28 cellular contexts compared by ENCODE assay signal in genomic region chr12:29270446-29270845, GRCh38.
"Had no signal": no experiment of that assay in that cellular context is flagged by ENCODE, and none has a peak within 500 bp of the region (broad histone marks: within the 10 kb centered on the region; RNA-seq: fewer than 3 reads in every experiment).

No MANE protein-coding gene starts in this region.

- H3K4me3 Mint-ChIP-seq: mesothelial cell of epicardium; naive B cell; natural killer cell; nephron progenitor cell; neural progenitor cell; stimulated activated effector memory CD8-positive, alpha-beta T cell treated with anti-CD3 and anti-CD28 coated beads, Interleukin-12 subunit alpha, Interleukin-12 subunit beta, amount 100 ng/mL, for 72 hours; stimulated activated naive CD8-positive, alpha-beta T cell treated with anti-CD3 and anti-CD28 coated beads, Interleukin-15, amount 100 ng/mL, for 72 hours had no signal

- H3K36me3 ChIP-seq: lower lobe of right lung, neural progenitor cell had no signal

- H3K9ac ChIP-seq: neural progenitor cell, parathyroid adenoma had no signal

- H2AFZ ChIP-seq: hepatocyte, neural progenitor cell, parathyroid adenoma had no signal

- H3K36me3 Mint-ChIP-seq: mesothelial cell of epicardium; naive B cell; natural killer cell; neural progenitor cell; stimulated activated effector memory CD8-positive, alpha-beta T cell treated with anti-CD3 and anti-CD28 coated beads, Interleukin-12 subunit alpha, Interleukin-12 subunit beta, amount 100 ng/mL, for 72 hours had no signal

- H3K4me1 Mint-ChIP-seq: naive B cell; natural killer cell; stimulated activated effector memory CD8-positive, alpha-beta T cell treated with anti-CD3 and anti-CD28 coated beads, Interleukin-12 subunit alpha, Interleukin-12 subunit beta, amount 100 ng/mL, for 72 hours; stimulated activated naive CD8-positive, alpha-beta T cell treated with anti-CD3 and anti-CD28 coated beads, Interleukin-15, amount 100 ng/mL, for 72 hours had no signal

- H3K4me2 ChIP-seq: hepatocyte, neural progenitor cell had no signal

- H3K79me2 ChIP-seq: hepatocyte, parathyroid adenoma had no signal

- H3K27ac Mint-ChIP-seq: mesothelial cell of epicardium; natural killer cell; nephron progenitor cell; neural progenitor cell; stimulated activated effector memory CD8-positive, alpha-beta T cell treated with anti-CD3 and anti-CD28 coated beads, Interleukin-12 subunit alpha, Interleukin-12 subunit beta, amount 100 ng/mL, for 72 hours had no signal

- H3K4me1 ChIP-seq: lower lobe of right lung, parathyroid adenoma, psoas muscle, spleen, tibial nerve, upper lobe of left lung had no signal

- H3K4me3 ChIP-seq: hepatocyte, lower lobe of right lung, neural progenitor cell, psoas muscle, skin epidermis, spleen, tibial nerve, upper lobe of left lung had no signal

- DNase-seq: head of caudate nucleus; kidney glomerular epithelial cell; left cardiac atrium; left ventricle myocardium superior; lower lobe of right lung; mesendoderm; naive B cell; natural killer cell; nephron progenitor cell; occipital lobe; psoas muscle; right cardiac atrium; spleen; stimulated activated CD4-positive, alpha-beta T cell treated with anti-CD3 and anti-CD28 coated beads, Interleukin-4, amount 100 ng/mL, for 24 hours; stimulated activated naive CD4-positive, alpha-beta T cell treated with Interleukin-2 at 50 U/mL for 16 hours; stimulated activated naive CD8-positive, alpha-beta T cell treated with anti-CD3 and anti-CD28 coated beads, Interleukin-15, amount 100 ng/mL, for 72 hours; substantia nigra; upper lobe of left lung had no signal

- H3K9me3 Mint-ChIP-seq: natural killer cell; nephron progenitor cell; stimulated activated effector memory CD8-positive, alpha-beta T cell treated with anti-CD3 and anti-CD28 coated beads, Interleukin-12 subunit alpha, Interleukin-12 subunit beta, amount 100 ng/mL, for 72 hours had no signal

- ATAC-seq: left cardiac atrium; left lobe of liver; left ventricle myocardium superior; lower lobe of right lung; natural killer cell; psoas muscle; right cardiac atrium; sciatic nerve; stimulated activated effector memory CD8-positive, alpha-beta T cell treated with anti-CD3 and anti-CD28 coated beads, Interleukin-12 subunit alpha, Interleukin-12 subunit beta, amount 100 ng/mL, for 72 hours; stimulated activated naive CD8-positive, alpha-beta T cell treated with anti-CD3 and anti-CD28 coated beads, Interleukin-15, amount 100 ng/mL, for 72 hours had no signal

- H3K27ac ChIP-seq: hepatocyte, lower lobe of right lung, neural progenitor cell, neutrophil, parathyroid adenoma, psoas muscle, skin epidermis, spleen, tibial nerve, upper lobe of left lung had no signal

- H3K27me3 ChIP-seq: hepatocyte, neural progenitor cell, neutrophil, spleen, tibial nerve, upper lobe of left lung had no signal

- H3K27me3 Mint-ChIP-seq: naive B cell; stimulated activated naive CD8-positive, alpha-beta T cell treated with anti-CD3 and anti-CD28 coated beads, Interleukin-15, amount 100 ng/mL, for 72 hours had no signal

- H3K9me3 ChIP-seq: lower lobe of right lung, neutrophil, psoas muscle, spleen, tibial nerve, upper lobe of left lung had no signal
